12 cellular contexts compared by ENCODE assay signal in the genomic region with DNA sequence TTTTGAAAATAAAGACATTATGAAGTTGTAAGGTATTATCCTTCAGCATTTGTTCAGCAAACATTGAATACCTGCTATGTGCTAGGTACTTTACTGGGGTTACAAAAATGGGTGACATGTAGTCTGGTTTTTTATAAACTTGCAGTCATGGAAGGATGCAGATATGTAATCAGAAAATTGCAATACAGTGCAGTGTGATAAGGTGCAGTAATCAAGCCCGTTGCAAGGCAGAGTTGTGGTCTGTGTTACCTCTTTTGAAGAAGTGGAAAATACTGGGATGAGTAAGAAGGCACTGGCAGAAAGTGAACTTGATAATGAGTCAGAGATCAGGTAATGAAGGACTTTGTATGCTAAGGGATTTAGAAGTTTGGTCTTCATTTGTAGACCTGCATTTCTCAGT.
DNase-seq lines count a peak whose midpoint lies in the region; ATAC-seq lines count a peak whose summit lies in the region.
"Had no signal": no experiment of that assay in that cellular context is flagged by ENCODE, and none has a peak within 500 bp of the region (broad histone marks: within the 10 kb centered on the region; RNA-seq: fewer than 3 reads in every experiment).

No MANE protein-coding gene starts in this region.

- no peak overlapping the region for H3K27ac ChIP-seq in epithelial cell of prostate

- DNase-seq in stimulated activated CD4-positive, alpha-beta T cell treated with anti-CD3 and anti-CD28 coated beads, Interleukin-12 subunit alpha, Interleukin-12 subunit beta, amount 100 ng/mL, for 24 hours (ENCODE audit: low read depth in 2 of 2): peak; percentile 5 to 24
- no peak for DNase-seq in stimulated activated CD4-positive, alpha-beta T cell treated with anti-CD3 and anti-CD28 coated beads, Interleukin-12 subunit alpha, Interleukin-12 subunit beta, amount 100 ng/mL, for 4 hours
- DNase-seq in OCI-M1 (lab: John Stamatoyannopoulos, UW): peak; percentile 87
- peak; percentile 20 for DNase-seq in epithelial cell of prostate (ENCODE audit: low read depth, low spot score)
- DNase-seq in 8988T: no peak
- DNase-seq: BE2C, islet precursor cell, NCI-H187, right cardiac atrium had no signal

- ATAC-seq in GM18907 (IDR thresholded peaks at IDR 0.05; ENCODE audit: unreplicated experiment) (no peak), GM19328 (IDR thresholded peaks at IDR 0.05; ENCODE audit: unreplicated experiment) (no peak), GM21447 (IDR thresholded peaks at IDR 0.05; ENCODE audit: unreplicated experiment) (no peak)
- ATAC-seq: right cardiac atrium had no signal

Comparison
In these comparisons a context has a peak if more than half of its experiments do, and no peak if none do; other contexts are left out.
1. DNase-seq: peak in stimulated activated CD4-positive, alpha-beta T cell treated with anti-CD3 and anti-CD28 coated beads, Interleukin-12 subunit alpha, Interleukin-12 subunit beta, amount 100 ng/mL, for 24 hours (2 of 2), OCI-M1 (single experiment) and epithelial cell of prostate (single experiment); none in stimulated activated CD4-positive, alpha-beta T cell treated with anti-CD3 and anti-CD28 coated beads, Interleukin-12 subunit alpha, Interleukin-12 subunit beta, amount 100 ng/mL, for 4 hours (single experiment) and 8988T (single experiment).